8 cellular contexts compared by ENCODE assay signal in the genomic region with DNA sequence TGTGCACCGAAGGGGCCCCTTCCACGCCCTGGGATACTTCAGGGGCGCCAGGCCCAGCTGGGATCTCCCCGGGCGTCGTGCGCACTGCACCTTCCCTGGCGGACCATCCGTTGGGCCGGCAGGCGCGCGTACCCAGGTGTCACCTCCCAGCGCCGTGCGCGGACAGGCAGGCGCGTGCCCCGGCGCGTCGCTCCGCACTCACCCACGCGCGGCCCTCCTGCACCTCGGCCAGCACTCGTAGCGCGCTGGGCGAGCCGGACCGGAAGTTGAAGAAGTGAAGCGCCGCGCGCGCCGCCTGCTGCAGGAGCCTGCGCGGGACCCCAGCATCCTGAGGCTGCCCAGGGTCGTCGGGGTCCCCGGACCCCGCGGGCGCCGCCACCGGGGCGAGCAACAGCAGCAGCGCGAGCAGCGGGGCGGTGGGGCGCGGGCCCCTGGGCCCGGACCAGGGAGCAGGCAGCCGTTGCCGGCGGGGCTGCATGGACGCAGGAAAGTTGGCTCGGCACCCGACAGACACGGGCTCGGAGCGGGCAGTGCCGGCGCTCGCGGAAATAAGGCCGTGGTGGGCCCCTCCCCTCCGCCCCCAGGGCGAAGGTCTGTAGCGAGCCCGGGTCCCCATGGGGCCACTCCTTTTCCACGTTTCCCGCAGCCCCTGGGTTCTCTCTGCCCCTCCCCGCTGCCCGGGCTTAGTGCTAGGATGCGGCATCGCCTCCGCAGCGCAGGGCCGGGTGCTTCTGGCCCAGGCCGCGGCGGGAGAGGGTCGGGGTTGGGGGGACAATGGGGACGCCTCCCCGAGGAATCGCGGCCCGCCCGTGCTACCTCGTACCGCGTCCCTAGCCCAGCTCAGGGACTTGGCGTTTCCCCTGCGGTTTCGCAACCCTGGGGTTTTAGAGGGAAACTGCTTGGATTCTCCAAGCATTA. TPM values are rescaled to one million over a fixed set of nuclear protein-coding genes. Genes with fewer than 3 reads are reported as not detected.
DNase-seq lines count a peak whose midpoint lies in the region; ATAC-seq and TF ChIP-seq lines count a peak whose summit lies in the region.

Gene RARRES1, minus strand, starts transcription at position 520 of the 918 bp plus-strand sequence. Its CDS starts 42 bp downstream, at position 478.

- H3K9me3 ChIP-seq in prostate gland = no peaks in the 10 kb centered on the region

- intact Hi-C loops in left ventricle myocardium superior (cut with micrococcal nuclease) = no loop called here
- intact Hi-C loops in prostate gland (cut with DNase I) = loop anchor here (5.0 kb wide), 1 partner anchor 40 kb away; no protein-coding TSS in a partner anchor

- no peaks in the 10 kb centered on the region for H3K27me3 ChIP-seq in prostate gland (replicated peaks; ENCODE audit: insufficient read depth)

- ATAC-seq in HG02759 (IDR thresholded peaks at IDR 0.05; ENCODE audit: unreplicated experiment) (peak; percentile 84), left ventricle myocardium superior (peak; percentile 86)

- peak; percentile 9 for DNase-seq in DMS79 treated with DMSO at 0.1 percent for 48 hours (lab: John Stamatoyannopoulos, UW)
- DNase-seq in DMS79 (lab: John Stamatoyannopoulos, UW) = no peak
- peak; percentile 66 for DNase-seq in NCI-H69 (lab: John Stamatoyannopoulos, UW)
- DNase-seq in amniotic stem cell (lab: John Stamatoyannopoulos, UW) = peak; percentile 34
- DNase-seq in left ventricle myocardium superior = peak; percentile 86
- DNase-seq in prostate gland (ENCODE audit: low spot score) = peak; percentile 61
- DNase-seq in Ammon's horn (ENCODE audit: low spot score) = no peak

- peak within 1 kb of the TSS; percentile 85 to 86 for H3K27ac ChIP-seq in prostate gland

- WGBS in prostate gland = 1% methylated on average over 65 of the region's 101 CpGs

- peak within 1 kb of the TSS; percentile 63 to 78 for H3K4me3 ChIP-seq in prostate gland

- peaks cover 7% of the 10 kb centered on the region for H3K4me1 ChIP-seq in prostate gland (replicated peaks)

- peak; percentile 52 for TF ChIP-seq POLR2A in prostate gland (IDR thresholded peaks at IDR 0.05)

- H3K36me3 ChIP-seq in prostate gland = no peaks in the 10 kb centered on the region

- peak in 1 of 4 experiments; percentile 10 for TF ChIP-seq CTCF in prostate gland (IDR thresholded peaks at IDR 0.05)

RNA-seq across cellular contexts. Expression of gene RARRES1, which starts in this region (rescaled TPM):
- total RNA-seq in left ventricle myocardium superior (14.6 TPM), prostate gland (100 to 1,000 TPM in 1 of 2 donors, 10 to 100 TPM in 1; 67.9 to 138 TPM)

Comparison
In these comparisons a context has a peak if more than half of its experiments do, and no peak if none do; other contexts are left out.
1. DNase-seq: peak in DMS79 treated with DMSO at 0.1 percent for 48 hours (single experiment), NCI-H69 (single experiment), amniotic stem cell (single experiment), left ventricle myocardium superior (single experiment) and prostate gland (single experiment); none in DMS79 (single experiment) and Ammon's horn (single experiment).